23 cellular contexts compared by ENCODE assay signal in genomic region chr10:78985973-78986372, GRCh38.
"Had no signal": no experiment of that assay in that cellular context is flagged by ENCODE, and none has a peak within 500 bp of the region (broad histone marks: within the 10 kb centered on the region; RNA-seq: fewer than 3 reads in every experiment).

No MANE protein-coding gene starts in this region.

- H3K4me1 ChIP-seq: left lung, right atrium auricular region, tibial nerve had no signal

- H3K4me3 Mint-ChIP-seq: activated CD4-positive, alpha-beta memory T cell treated with anti-CD3 and anti-CD28 coated beads, Interleukin-2, amount 10 ng/mL, durations not matched to agents 7 days and 5 days; activated CD4-positive, alpha-beta T cell treated with anti-CD3 and anti-CD28 coated beads, Interleukin-2, amount 10 ng/mL, durations not matched to agents 24 days and 14 days; activated naive CD4-positive, alpha-beta T cell treated with anti-CD3 and anti-CD28 coated beads, Interleukin-2, amount 50 U/mL, for 24 hours; activated T-cell treated with anti-CD3 and anti-CD28 coated beads, Interleukin-2, amount 50 U/mL, for 24 hours; central memory CD8-positive, alpha-beta T cell; naive thymus-derived CD4-positive, alpha-beta T cell; T-helper 1 cell treated with Interleukin-12 subunit alpha and Interleukin-12 subunit beta and Interleukin-4 antibody, amounts not matched to agents 30 μg/mL and 1 μg/mL, for 36 hours had no signal

- H3K4me3 ChIP-seq: esophagus muscularis mucosa, left lung, lung, right atrium auricular region, spleen, tibial nerve had no signal

- H3K36me3 ChIP-seq: esophagus muscularis mucosa, left lung, right atrium auricular region, spleen, tibial nerve had no signal

- DNase-seq: activated CD4-positive, alpha-beta memory T cell treated with anti-CD3 and anti-CD28 coated beads, Interleukin-2, amount 10 ng/mL, durations not matched to agents 7 days and 5 days; activated CD4-positive, alpha-beta T cell treated with anti-CD3 and anti-CD28 coated beads, Interleukin-2, amount 10 ng/mL, durations not matched to agents 24 days and 14 days; activated CD4-positive, CD25-positive, alpha-beta regulatory T cell treated with anti-CD3 and anti-CD28 coated beads, Interleukin-2, amount 50 U/mL, for 72 hours; activated CD8-positive, alpha-beta memory T cell treated with anti-CD3 and anti-CD28 coated beads, Interleukin-2, amount 50 U/mL, for 48 hours; activated gamma-delta T cell; activated T-cell treated with anti-CD3 and anti-CD28 coated beads, Interleukin-2, amount 50 U/mL, for 24 hours; dermis blood vessel endothelial cell; effector CD4-positive, alpha-beta T cell; foreskin melanocyte; left lung; naive thymus-derived CD4-positive, alpha-beta T cell; occipital lobe; spleen; stimulated activated naive CD4-positive, alpha-beta T cell treated with Interleukin-2 at 50 U/mL for 16 hours had no signal

- H3K36me3 Mint-ChIP-seq: activated naive CD4-positive, alpha-beta T cell treated with anti-CD3 and anti-CD28 coated beads, Interleukin-2, amount 50 U/mL, for 24 hours had no signal

- H3K27ac Mint-ChIP-seq: activated CD4-positive, alpha-beta memory T cell treated with anti-CD3 and anti-CD28 coated beads, Interleukin-2, amount 10 ng/mL, durations not matched to agents 7 days and 5 days; activated CD4-positive, alpha-beta T cell treated with anti-CD3 and anti-CD28 coated beads, Interleukin-2, amount 10 ng/mL, durations not matched to agents 24 days and 14 days; activated naive CD4-positive, alpha-beta T cell treated with anti-CD3 and anti-CD28 coated beads, Interleukin-2, amount 50 U/mL, for 24 hours; activated T-cell treated with anti-CD3 and anti-CD28 coated beads, Interleukin-2, amount 50 U/mL, for 24 hours; T-helper 1 cell treated with Interleukin-12 subunit alpha and Interleukin-12 subunit beta and Interleukin-4 antibody, amounts not matched to agents 30 μg/mL and 1 μg/mL, for 36 hours had no signal

- FAIRE-seq: bronchial epithelial cell, colon had no signal

- H3K27ac ChIP-seq: esophagus muscularis mucosa, left lung, right atrium auricular region, spleen, tibial nerve had no signal

- H3K9me3 Mint-ChIP-seq: activated CD4-positive, alpha-beta memory T cell treated with anti-CD3 and anti-CD28 coated beads, Interleukin-2, amount 10 ng/mL, durations not matched to agents 7 days and 5 days; activated CD4-positive, alpha-beta T cell treated with anti-CD3 and anti-CD28 coated beads, Interleukin-2, amount 10 ng/mL, durations not matched to agents 24 days and 14 days; activated naive CD4-positive, alpha-beta T cell treated with anti-CD3 and anti-CD28 coated beads, Interleukin-2, amount 50 U/mL, for 24 hours; activated T-cell treated with anti-CD3 and anti-CD28 coated beads, Interleukin-2, amount 50 U/mL, for 24 hours; central memory CD8-positive, alpha-beta T cell; naive thymus-derived CD4-positive, alpha-beta T cell; T-helper 1 cell treated with Interleukin-12 subunit alpha and Interleukin-12 subunit beta and Interleukin-4 antibody, amounts not matched to agents 30 μg/mL and 1 μg/mL, for 36 hours had no signal

- ATAC-seq: left lung; naive thymus-derived CD4-positive, alpha-beta T cell had no signal

- H3K27me3 ChIP-seq: esophagus muscularis mucosa, left lung, right atrium auricular region, spleen, tibial nerve had no signal

- H3K9me3 ChIP-seq: esophagus muscularis mucosa, left lung, right atrium auricular region had no signal

- H3K27me3 Mint-ChIP-seq: activated naive CD4-positive, alpha-beta T cell treated with anti-CD3 and anti-CD28 coated beads, Interleukin-2, amount 50 U/mL, for 24 hours; activated T-cell treated with anti-CD3 and anti-CD28 coated beads, Interleukin-2, amount 50 U/mL, for 24 hours; central memory CD8-positive, alpha-beta T cell had no signal
